Comparison of ENCODE assay signal across 21 cellular contexts in genomic region chr20:25457886-25458680, GRCh38.
"Had no signal": no experiment of that assay in that cellular context is flagged by ENCODE, and none has a peak within 500 bp of the region (broad histone marks: within the 10 kb centered on the region; RNA-seq: fewer than 3 reads in every experiment).

No MANE protein-coding gene starts in this region.

- H3K27me3 ChIP-seq: cardiac muscle cell, thyroid gland had no signal

- H3K4me3 ChIP-seq: cardiac muscle cell, mucosa of descending colon, thyroid gland had no signal

- DNase-seq: activated CD4-positive, alpha-beta memory T cell treated with anti-CD3 and anti-CD28 coated beads for 36 hours; activated CD4-positive, alpha-beta T cell treated with anti-CD3 and anti-CD28 coated beads for 48 hours; activated gamma-delta T cell; activated naive CD4-positive, alpha-beta T cell treated with anti-CD3 and anti-CD28 coated beads, Interleukin-2, amount 50 U/mL, for 16 hours; activated naive CD8-positive, alpha-beta T cell treated with anti-CD3 and anti-CD28 coated beads, Interleukin-2, amount 50 U/mL, for 24 hours; activated T-cell treated with anti-CD3 and anti-CD28 coated beads for 4 hours; dermis blood vessel endothelial cell; effector CD8-positive, alpha-beta T cell; glutamatergic neuron; hippocampal formation; mucosa of descending colon; occipital lobe; retina; stimulated activated CD4-positive, alpha-beta T cell treated with anti-CD3 and anti-CD28 coated beads, Interleukin-4, amount 100 ng/mL, for 1 hour; stimulated activated naive CD4-positive, alpha-beta T cell treated with Interleukin-2 at 50 U/mL for 16 hours; substantia nigra; thyroid gland had no signal

- H3K27ac ChIP-seq: cardiac muscle cell, thyroid gland had no signal

- ATAC-seq: activated naive CD8-positive, alpha-beta T cell treated with anti-CD3 and anti-CD28 coated beads, Interleukin-2, amount 50 U/mL, for 24 hours; esophagus mucosa; mucosa of descending colon had no signal

- FAIRE-seq: endothelial cell of umbilical vein, frontal cortex had no signal

- H3K4me1 ChIP-seq: thyroid gland had no signal

- H3K9me3 ChIP-seq: mucosa of descending colon, thyroid gland had no signal
